ENCODE assay signal across 1 cellular context in the genomic region with DNA sequence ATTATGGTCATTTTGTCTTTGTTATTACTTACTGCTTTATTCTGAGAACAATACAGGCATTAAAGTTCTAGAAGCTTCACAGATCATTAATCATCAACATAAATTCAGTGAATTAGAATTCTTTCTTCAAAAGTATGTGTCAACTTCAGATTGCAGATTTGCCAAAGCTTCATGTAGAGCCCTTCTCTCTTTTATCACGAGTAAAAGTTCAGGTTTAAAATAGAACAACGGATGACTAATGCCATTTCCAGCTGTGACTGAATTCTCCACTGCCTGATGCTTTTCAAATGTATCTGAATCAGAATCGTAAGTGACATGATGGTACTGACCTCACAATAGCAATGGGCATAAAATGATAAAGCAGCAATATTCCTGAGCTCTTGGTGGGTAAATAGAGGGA.
TF ChIP-seq lines count a peak whose summit lies in the region.

No MANE protein-coding gene starts in this region.

TF ChIP-seq in GM23338, 12 proteins besides CTCF, POLR2A, EP300 and RAD21 (continued from another document):
- TF ChIP-seq NANOG (IDR thresholded peaks at IDR 0.05; ENCODE audit: borderline replicate concordance), result no peak
- TF ChIP-seq ZNF331 (CRISPR knock-in tag; IDR thresholded peaks at IDR 0.05; ENCODE audit: low read depth), result no peak
TF ChIP-seq in GM23338: peak in this region for 0.
